Comparison of ENCODE assay signal across 1 cellular context in genomic region chr12:132866251-132866828, GRCh38.
TF ChIP-seq lines count a peak whose summit lies in the region.

No MANE protein-coding gene starts in this region.

TF ChIP-seq in H1, 55 proteins besides CTCF, POLR2A, EP300 and RAD21:
- TF ChIP-seq TEAD4 (IDR thresholded peaks at IDR 0.05; ENCODE audit: low read depth, low read length) = peak; percentile 44; the same call in 1 of the 2 replicates
- no peak for TF ChIP-seq SIN3A (conservative IDR thresholded peaks at IDR 0.05 in 1 of 2, IDR thresholded peaks at IDR 0.05 in 1 of 2; ENCODE audit: low read depth in 1 of 2, low read length in 2 of 2)
- TF ChIP-seq CEBPB (IDR thresholded peaks at IDR 0.05; ENCODE audit: low read depth, low read length) = peak; percentile 17
